ENCODE assay signal across 9 cellular contexts in genomic region chrX:133985164-133986007, GRCh38. TPM values are rescaled to one million over a fixed set of nuclear protein-coding genes. Genes with fewer than 3 reads are reported as not detected.
A peak's percentile ranks its signal among the peaks of the same experiment; 100 is the strongest.
DNase-seq lines count a peak whose midpoint lies in the region; TF ChIP-seq lines count a peak whose summit lies in the region.
"Had no signal": no experiment of that assay in that cellular context is flagged by ENCODE, and none has a peak within 500 bp of the region (broad histone marks: within the 10 kb centered on the region; RNA-seq: fewer than 3 reads in every experiment).

Gene GPC3 (minus strand): TSS chrX:133985594.

- no peaks in the 10 kb centered on the region for H3K36me3 Mint-ChIP-seq in T-helper 1 cell treated with Interleukin-12 subunit alpha and Interleukin-12 subunit beta and Interleukin-4 antibody, amounts not matched to agents 30 μg/mL and 1 μg/mL, for 36 hours (ENCODE audit: low read depth)

- peak within 1 kb of the TSS; percentile 74 for H3K4me3 Mint-ChIP-seq in T-helper 1 cell treated with Interleukin-12 subunit alpha and Interleukin-12 subunit beta and Interleukin-4 antibody, amounts not matched to agents 30 μg/mL and 1 μg/mL, for 36 hours

- intact Hi-C loops in breast epithelium (cut with DNase I; ENCODE audit: low total_unique reads), result no loop called here

- no peaks in the 10 kb centered on the region for H3K9me3 Mint-ChIP-seq in T-helper 1 cell treated with Interleukin-12 subunit alpha and Interleukin-12 subunit beta and Interleukin-4 antibody, amounts not matched to agents 30 μg/mL and 1 μg/mL, for 36 hours

- TF ChIP-seq CTCF in breast epithelium (IDR thresholded peaks at IDR 0.05) (no peak), kidney epithelial cell (IDR thresholded peaks at IDR 0.05; ENCODE audit: insufficient read depth, low read length, poor library complexity, severe bottlenecking) (no peak)

- H3K4me3 ChIP-seq in breast epithelium, result peak within 1 kb of the TSS; percentile 30 to 65 (median 50)
- peak within 1 kb of the TSS; percentile 30 for H3K4me3 ChIP-seq in kidney epithelial cell (ENCODE audit: low read depth, low read length)

- DNase-seq in G401 (ENCODE audit: low spot score) (peak; percentile 18), KBM-7 (peak; percentile 17), breast epithelium (ENCODE audit: low spot score in 2 of 2) (no peak), kidney epithelial cell (ENCODE audit: low read depth) (no peak), A172 (ENCODE audit: low spot score) (no peak), DMS79 treated with DMSO at 0.1 percent for 48 hours (lab: John Stamatoyannopoulos, UW) (no peak)
- DNase-seq in stimulated activated CD4-positive, alpha-beta T cell treated with anti-CD3 and anti-CD28 coated beads, Interleukin-1b, Interleukin-23, amount 100 ng/mL, for 24 hours (ENCODE audit: low read depth in 4 of 4, low spot score in 1 of 4), result peak; percentile 4 to 16 (median 7)

- H3K27me3 Mint-ChIP-seq in T-helper 1 cell treated with Interleukin-12 subunit alpha and Interleukin-12 subunit beta and Interleukin-4 antibody, amounts not matched to agents 30 μg/mL and 1 μg/mL, for 36 hours (ENCODE audit: low read depth), result peaks cover 37% of the 10 kb centered on the region

- no peak within 1 kb of the TSS for H3K27ac Mint-ChIP-seq in T-helper 1 cell treated with Interleukin-12 subunit alpha and Interleukin-12 subunit beta and Interleukin-4 antibody, amounts not matched to agents 30 μg/mL and 1 μg/mL, for 36 hours

- peaks cover 2% of the 10 kb centered on the region for H3K4me1 Mint-ChIP-seq in T-helper 1 cell treated with Interleukin-12 subunit alpha and Interleukin-12 subunit beta and Interleukin-4 antibody, amounts not matched to agents 30 μg/mL and 1 μg/mL, for 36 hours (ENCODE audit: low read depth)

- no peaks in the 10 kb centered on the region for H3K36me3 ChIP-seq in breast epithelium
- H3K36me3 ChIP-seq in kidney epithelial cell (ENCODE audit: control insufficient read depth, insufficient read depth, low read length), result no peaks in the 10 kb centered on the region

- no peaks in the 10 kb centered on the region for H3K4me1 ChIP-seq in breast epithelium

- H3K27ac ChIP-seq in breast epithelium, result peak within 1 kb of the TSS in 1 of 2 donors; percentile 43
- H3K27ac ChIP-seq: HL-60 had no signal

- H3K27me3 ChIP-seq in breast epithelium (peaks cover 0 to 59% of the 10 kb centered on the region in 2 donors), kidney epithelial cell (ENCODE audit: control insufficient read depth, insufficient read depth, low read length) (peaks cover 14% of the 10 kb centered on the region)

- no peaks in the 10 kb centered on the region for H3K9me3 ChIP-seq in breast epithelium

- in situ Hi-C loops in G401 (cut with HindIII; ENCODE audit: low sequenced_read_pairs), result no loop called here
- in situ Hi-C loops in KBM-7 (cut with MboI; ENCODE audit: low pct_unique_long_range_greater_than_20kb, low sequenced_read_pairs), result no loop called here

- no peak for TF ChIP-seq POLR2A in breast epithelium (IDR thresholded peaks at IDR 0.05)

RNA-seq across cellular contexts. Expression of gene GPC3, which starts in this region (rescaled TPM):
- total RNA-seq in G401 (2014; rRNA removed; shearing (Covaris generic)), result 730 and 743 TPM in 2 replicates
- total RNA-seq in breast epithelium, result 10 to 100 TPM; 29.7 to 99.2 (median 89.1) TPM
- total RNA-seq in kidney epithelial cell, result 14.5 and 15.3 TPM in 2 replicates
- total RNA-seq in A172 (2014; rRNA removed; shearing (Covaris generic)), result not detected in 2 replicates

Comparison
In these comparisons a context has a peak if more than half of its experiments do, and no peak if none do; other contexts are left out.
1. RNA of gene GPC3 (total RNA-seq): 730 to 743 TPM in G401, 29.7 to 99.2 TPM in breast epithelium and 14.5 to 15.3 TPM in kidney epithelial cell; not detected in A172; every median in the first group is over 10 times any median in the second.
2. DNase-seq: peak in G401 (single experiment), KBM-7 (single experiment) and stimulated activated CD4-positive, alpha-beta T cell treated with anti-CD3 and anti-CD28 coated beads, Interleukin-1b, Interleukin-23, amount 100 ng/mL, for 24 hours (4 of 4); none in breast epithelium (0 of 2), kidney epithelial cell (single experiment), A172 (single experiment) and DMS79 treated with DMSO at 0.1 percent for 48 hours (single experiment).